ENCODE assay signal across 25 cellular contexts in genomic region chr14:54374117-54374884, GRCh38. TPM values are rescaled to one million over a fixed set of nuclear protein-coding genes. Genes with fewer than 3 reads are reported as not detected.
DNase-seq lines count a peak whose midpoint lies in the region; ATAC-seq, FAIRE-seq and TF ChIP-seq lines count a peak whose summit lies in the region.
"Had no signal": no experiment of that assay in that cellular context is flagged by ENCODE, and none has a peak within 500 bp of the region (broad histone marks: within the 10 kb centered on the region; RNA-seq: fewer than 3 reads in every experiment).

No MANE protein-coding gene starts in this region.

- BruUV-seq in GM12878 (replicated peaks; lab: Mats Ljungman, UMichigan) (no TSS peak), HepG2 (replicated peaks; lab: Mats Ljungman, UMichigan) (no TSS peak)

- H2AFZ ChIP-seq in GM12878 (ENCODE audit: control insufficient read depth, low read depth, low read length) = no peak overlapping the region
- H2AFZ ChIP-seq in HepG2 (ENCODE audit: low read length) = no peak overlapping the region

- no peaks in the 10 kb centered on the region; a peak in 1 of 4 replicates for H3K27me3 ChIP-seq in GM12878 (replicated peaks in 1 of 2; ENCODE audit: control insufficient read depth in 2 of 2, insufficient read depth in 2 of 2, low read length in 1 of 2)
- no peaks in the 10 kb centered on the region for H3K27me3 ChIP-seq in HepG2 (ENCODE audit: control insufficient read depth in 1 of 2, insufficient read depth in 2 of 2, low read length in 2 of 2)

- in situ Hi-C loops in GM12878 (cut with MboI) (no loop called here), HepG2 (cut with HindIII; ENCODE audit: extremely low pct_ligation_motif_present, low pct_unique_long_range_greater_than_20kb) (no loop called here)

- H3K9me3 ChIP-seq in GM12878 (replicated peaks; ENCODE audit: control insufficient read depth, insufficient read depth, low read length) (no peaks in the 10 kb centered on the region), HepG2 (ENCODE audit: low read length) (no peaks in the 10 kb centered on the region)
- H3K9me3 ChIP-seq: Caco-2 had no signal

- DNase-seq in EH (ENCODE audit: low read depth) = peak; percentile 46
- DNase-seq in M059J (ENCODE audit: low read depth) = peak; percentile 36
- DNase-seq in GM12878 (ENCODE audit: low read depth, low spot score) = no peak
- DNase-seq in HepG2 (ENCODE audit: low spot score) = peak; percentile 76
- DNase-seq in AG08396 (ENCODE audit: low spot score) = no peak
- DNase-seq in NCI-H2081 (lab: John Stamatoyannopoulos, UW) = no peak
- DNase-seq in SW480 (ENCODE audit: low spot score) = no peak
- DNase-seq: ACHN; activated CD4-positive, alpha-beta T cell treated with anti-CD3 and anti-CD28 coated beads, Interleukin-2, amount 10 ng/mL, durations not matched to agents 24 days and 14 days; activated naive CD4-positive, alpha-beta T cell treated with anti-CD3 and anti-CD28 coated beads for 36 hours; amygdala; C1 segment of cervical spinal cord; Caco-2; dermis blood vessel endothelial cell; DMS79 treated with DMSO at 0.1 percent for 48 hours; head of caudate nucleus; HFFc6; KBM-7; NCI-H1417 treated with DMSO at 0.1 percent for 48 hours; NCI-H510A treated with DMSO at 0.1 percent for 48 hours; stimulated activated CD4-positive, alpha-beta T cell treated with anti-CD3 and anti-CD28 coated beads, Interleukin-2, amount 100 ng/mL, for 48 hours; T-helper 2 cell had no signal

- H3K79me2 ChIP-seq in GM12878 (ENCODE audit: control insufficient read depth, insufficient read depth, low read length) (no peaks in the 10 kb centered on the region), HepG2 (ENCODE audit: insufficient read depth, low read length) (no peaks in the 10 kb centered on the region)

- H3K4me3 ChIP-seq in GM12878 (no peak overlapping the region), HepG2 (replicated peaks in 1 of 3; ENCODE audit: insufficient read depth in 1 of 3, low read depth in 2 of 3, low read length in 3 of 3) (no peak overlapping the region)

- no peak for TF ChIP-seq EP300 in GM12878 (IDR thresholded peaks at IDR 0.05; ENCODE audit: borderline replicate concordance in 1 of 2, control insufficient read depth in 1 of 2, low read depth in 2 of 2, low read length in 2 of 2)
- TF ChIP-seq EP300 in HepG2 (IDR thresholded peaks at IDR 0.05; ENCODE audit: low read depth in 2 of 2, low read length in 2 of 2) = no peak
- TF ChIP-seq EP300 in HepG2 (CRISPR knock-in tag; IDR thresholded peaks at IDR 0.05; ENCODE audit: borderline replicate concordance) = no peak

- TF ChIP-seq RAD21 in GM12878 (IDR thresholded peaks at IDR 0.05; ENCODE audit: insufficient read depth, low read depth, low read length) = no peak
- TF ChIP-seq RAD21 in HepG2 (CRISPR knock-in tag; IDR thresholded peaks at IDR 0.05) = no peak

- POLR2A ChIA-PET in GM12878 (lab: Charles Lee) (interaction anchor here (1.4 kb wide), 1 partner anchor 11 kb away, joined by 5 read pairs; no protein-coding TSS in a partner anchor), HepG2 (lab: Yijun Ruan, JAX) (interaction anchor here (1.0 to 1.3 kb wide), 2 partner anchors 8 to 20 kb away, joined by 3 to 4 read pairs; no protein-coding TSS in a partner anchor)

- RAD21 ChIA-PET in GM12878 (lab: Charles Lee; ENCODE audit: unreplicated experiment) = no interaction called here

- no peak overlapping the region for H3K27ac ChIP-seq in GM12878 (ENCODE audit: control insufficient read depth, insufficient read depth)
- H3K27ac ChIP-seq in HepG2 (ENCODE audit: extremely low read length, insufficient read depth, low read length) = no peak overlapping the region

- no peak for TF ChIP-seq POLR2A in GM12878 (IDR thresholded peaks at IDR 0.05; ENCODE audit: low read depth, low read length)
- TF ChIP-seq POLR2A in HepG2 (IDR thresholded peaks at IDR 0.05; ENCODE audit: insufficient read depth in 1 of 2, low read depth in 2 of 2, low read length in 2 of 2) = no peak

- WGBS in GM12878 (ENCODE audit: insufficient coverage, insufficient replicate concordance, low lambda C conversion rate, missing lambda C conversion rate) = 45% methylated on average over 7 of the region's 7 CpGs
- WGBS in HepG2 (ENCODE audit: low lambda C conversion rate) = 33% methylated on average over 7 of the region's 7 CpGs

- H3K36me3 ChIP-seq in GM12878 (ENCODE audit: control insufficient read depth in 2 of 2, insufficient read depth in 2 of 2, low read length in 1 of 2) = no peaks in the 10 kb centered on the region
- no peaks in the 10 kb centered on the region for H3K36me3 ChIP-seq in HepG2 (replicated peaks in 1 of 2; ENCODE audit: control insufficient read depth in 1 of 2, insufficient read depth in 2 of 2, low read length in 2 of 2)

- ATAC-seq in GM12878 = peak; percentile 22; the same call in 1 of the 3 replicates
- ATAC-seq in HepG2 = peak; percentile 75
- no peak for ATAC-seq in GM18907 (IDR thresholded peaks at IDR 0.05; ENCODE audit: unreplicated experiment)
- ATAC-seq: stimulated activated effector memory CD8-positive, alpha-beta T cell treated with anti-CD3 and anti-CD28 coated beads, Interleukin-12 subunit alpha, Interleukin-12 subunit beta, amount 100 ng/mL, for 72 hours had no signal

- H3K9ac ChIP-seq in GM12878 (ENCODE audit: control insufficient read depth, insufficient read depth, low read length) (no peak overlapping the region), HepG2 (ENCODE audit: insufficient read depth, low read depth, low read length) (no peak overlapping the region)

- SMC1A ChIA-PET in GM12878 (lab: Charles Lee; ENCODE audit: uncharacterized antibody, unreplicated experiment) = no interaction called here

- CTCF ChIA-PET in GM12878 (lab: Yijun Ruan, JAX) (interaction anchor here (0.9 kb wide), 1 partner anchor 26 kb away, joined by 3 read pairs; no protein-coding TSS in a partner anchor), HepG2 (lab: Yijun Ruan, JAX; ENCODE audit: low intra/inter-chr PET ratio, low total read pairs) (no interaction called here)

- H3K4me1 ChIP-seq in GM12878 (ENCODE audit: control insufficient read depth, insufficient read depth, low read length) = no peaks in the 10 kb centered on the region
- H3K4me1 ChIP-seq in HepG2 (ENCODE audit: insufficient read depth, low read length) = peaks cover 19% of the 10 kb centered on the region

- intact Hi-C loops in GM12878 (cut with micrococcal nuclease; ENCODE audit: unreplicated experiment) = no loop called here
- intact Hi-C loops in HepG2 (cut with micrococcal nuclease; ENCODE audit: unreplicated experiment) = no loop called here

- FAIRE-seq in GM12878 (lab: Jason Lieb, UNC) (no peak), HepG2 (lab: Jason Lieb, UNC) (peak; percentile 62)
- FAIRE-seq: RCC 7860 had no signal

- H4K20me1 ChIP-seq in GM12878 (ENCODE audit: control insufficient read depth, insufficient read depth) (no peaks in the 10 kb centered on the region), HepG2 (ENCODE audit: insufficient read depth, low read length) (no peaks in the 10 kb centered on the region)

- no peak overlapping the region for H3K4me2 ChIP-seq in GM12878 (ENCODE audit: control insufficient read depth, insufficient read depth)
- peak overlapping the region; percentile 14; the same call in 1 of the 2 replicates for H3K4me2 ChIP-seq in HepG2 (ENCODE audit: low read depth, low read length)

- TF ChIP-seq CTCF in GM12878 (IDR thresholded peaks at IDR 0.05 in 2 of 3, conservative IDR thresholded peaks at IDR 0.05 in 1 of 3; ENCODE audit: control insufficient read depth in 2 of 3, extremely low read depth in 1 of 3, insufficient read depth in 1 of 3, low read depth in 3 of 3, low read length in 3 of 3) = no peak
- TF ChIP-seq CTCF in HepG2 (CRISPR knock-in tag; IDR thresholded peaks at IDR 0.05) = no peak

RNA-seq across cellular contexts. Expression of gene CDKN3, which starts 22.5 kb away (rescaled TPM):
- total RNA-seq in M059J (2014; rRNA removed; shearing (Covaris generic)) = 179 and 192 TPM in 2 replicates
- total RNA-seq in GM12878 (2013; cell fraction: nucleolus; rRNA removed) = 5.0 and 6.6 TPM in 2 replicates
- 71.0 and 86.9 TPM in 2 replicates for total RNA-seq in GM12878 (2014; rRNA removed)
- 99.5 and 99.6 TPM in 2 replicates for total RNA-seq in GM12878 (2014; rRNA removed; fragmentation: Illumina TruSeq; extraction: Trizol)
- 54.9 and 61.8 TPM in 2 replicates for total RNA-seq in GM12878 (2021)
- 37.1 TPM for polyA plus RNA-seq in GM12878 (2011; ENCODE audit: low read depth)
- 111 and 155 TPM in 2 replicates for polyA plus RNA-seq in GM12878 (2011; rRNA removed)
- polyA plus RNA-seq in GM12878 (2011; cell fraction: cytosol; rRNA removed) = 51.6 and 62.4 TPM in 2 replicates
- polyA plus RNA-seq in GM12878 (2011; cell fraction: nucleus; rRNA removed) = 27.7 and 33.5 TPM in 2 replicates
- polyA plus RNA-seq in GM12878 (2012) = 42.5 and 53.2 TPM in 2 replicates
- 111 and 118 TPM in 2 replicates for polyA plus RNA-seq in GM12878 (2014; fragmentation: Illumina TruSeq; extraction: Trizol)
- polyA plus RNA-seq in GM12878 (2014; fragmentation: Nextera tagmentation; extraction: Ambion mirVana) = 100 to 1,000 TPM; 173 to 197 TPM
- 63.4 and 97.0 TPM in 2 replicates for polyA plus RNA-seq in GM12878 (2014; rRNA removed)
- polyA plus RNA-seq in GM12878 (2016; fragmentation: Nextera tagmentation; extraction: Ambion mirVana) = 100 to 1,000 TPM; 149 to 167 TPM
- polyA minus RNA-seq in GM12878 (2011; rRNA and poly(A)+ RNA removed) = 26.8 and 49.6 TPM in 2 replicates
- polyA minus RNA-seq in GM12878 (2011; cell fraction: cytosol; rRNA and poly(A)+ RNA removed) = 15.2 and 18.8 TPM in 2 replicates
- polyA minus RNA-seq in GM12878 (2011; cell fraction: nucleus; rRNA and poly(A)+ RNA removed) = 8.0 and 10.0 TPM in 2 replicates
- 88.9 and 111 TPM in 2 replicates for total RNA-seq in HepG2 (2016; rRNA removed; fragmentation: Illumina TruSeq; extraction: Trizol)
- total RNA-seq in HepG2 (2016; cell fraction: cytosol; rRNA removed; fragmentation: Illumina TruSeq; extraction: Trizol; ENCODE audit: low read depth) = 99.7 and 101 TPM in 2 replicates
- total RNA-seq in HepG2 (2016; cell fraction: insoluble cytoplasmic fraction; rRNA removed; fragmentation: Illumina TruSeq; extraction: Trizol) = 85.6 and 114 TPM in 2 replicates
- total RNA-seq in HepG2 (2016; cell fraction: membrane; rRNA removed; fragmentation: Illumina TruSeq; extraction: Trizol) = 103 and 105 TPM in 2 replicates
- 34.4 and 36.0 TPM in 2 replicates for total RNA-seq in HepG2 (2016; cell fraction: nucleus; rRNA removed; fragmentation: Illumina TruSeq; extraction: Trizol)
- 35.6 and 63.0 TPM in 2 replicates for polyA plus RNA-seq in HepG2 (2011; rRNA removed)
- 33.8 and 36.3 TPM in 2 replicates for polyA plus RNA-seq in HepG2 (2011; cell fraction: cytosol; rRNA removed)
- polyA plus RNA-seq in HepG2 (2011; cell fraction: nucleus; rRNA removed) = 11.3 and 11.6 TPM in 2 replicates
- polyA plus RNA-seq in HepG2 (2012) = 20.0 and 47.4 TPM in 2 replicates
- 161 and 180 TPM in 2 replicates for polyA plus RNA-seq in HepG2 (2016; cell fraction: cytosol; fragmentation: Illumina TruSeq; extraction: Trizol; ENCODE audit: low read depth)
- 126 and 133 TPM in 2 replicates for polyA plus RNA-seq in HepG2 (2016; cell fraction: insoluble cytoplasmic fraction; fragmentation: Illumina TruSeq; extraction: Trizol; ENCODE audit: low read depth)
- polyA plus RNA-seq in HepG2 (2016; cell fraction: membrane; fragmentation: Illumina TruSeq; extraction: Trizol; ENCODE audit: low read depth) = 133 and 134 TPM in 2 replicates
- 52.0 and 52.9 TPM in 2 replicates for polyA plus RNA-seq in HepG2 (2016; cell fraction: nucleus; fragmentation: Illumina TruSeq; extraction: Trizol; ENCODE audit: insufficient read depth, low read depth)
- 13.8 and 27.5 TPM in 2 replicates for polyA minus RNA-seq in HepG2 (2011; rRNA and poly(A)+ RNA removed; ENCODE audit: low replicate concordance)
- 8.9 and 13.9 TPM in 2 replicates for polyA minus RNA-seq in HepG2 (2011; cell fraction: cytosol; rRNA and poly(A)+ RNA removed)
- 10.0 and 15.7 TPM in 2 replicates for polyA minus RNA-seq in HepG2 (2011; cell fraction: nucleus; rRNA and poly(A)+ RNA removed)

Comparison
In these comparisons a context has a peak if more than half of its experiments do, and no peak if none do; other contexts are left out.
1. DNase-seq: peak in EH (single experiment), M059J (single experiment) and HepG2 (single experiment); none in GM12878 (single experiment), AG08396 (single experiment), NCI-H2081 (0 of 2) and SW480 (single experiment).